ENCODE assay signal across 1 cellular context in the genomic region with DNA sequence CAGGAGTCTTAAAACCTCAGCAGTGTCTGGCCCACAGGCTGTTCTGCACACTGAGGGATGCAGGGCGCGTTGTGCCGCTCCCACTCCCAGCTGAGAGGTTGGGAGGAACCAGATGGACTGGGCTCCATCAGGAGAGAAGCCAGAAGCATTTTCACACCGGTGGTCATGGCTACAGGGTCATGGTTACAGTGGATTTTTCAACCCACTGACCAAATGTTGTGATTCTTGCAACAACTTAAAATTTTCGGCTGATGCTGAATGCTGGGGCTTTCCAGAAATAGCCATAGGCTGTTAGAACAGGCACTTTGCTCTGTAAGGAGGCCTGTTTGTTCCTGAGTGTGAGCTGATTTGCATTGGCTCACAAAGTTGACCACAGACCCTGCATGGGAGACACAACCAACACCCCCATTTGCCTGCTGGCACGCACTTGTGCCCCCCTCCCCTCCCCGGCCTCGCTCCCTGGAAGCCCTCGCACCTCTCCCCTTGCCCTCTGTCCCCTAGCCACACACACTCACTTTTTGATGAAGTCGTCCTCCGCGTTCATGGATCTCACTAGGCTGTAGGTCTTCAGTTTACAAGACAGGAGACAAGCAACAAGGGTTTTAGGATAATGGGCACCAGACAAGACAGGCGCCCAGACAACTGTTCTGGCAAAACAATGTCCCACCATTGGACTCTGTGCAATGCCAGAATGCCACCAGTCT.
TF ChIP-seq lines count a peak whose summit lies in the region.

No MANE protein-coding gene starts in this region.

TF ChIP-seq in GM12878, 131 proteins besides CTCF, POLR2A, EP300 and RAD21 (continued from another document and continues in another):
- TF ChIP-seq, protein P1, sequence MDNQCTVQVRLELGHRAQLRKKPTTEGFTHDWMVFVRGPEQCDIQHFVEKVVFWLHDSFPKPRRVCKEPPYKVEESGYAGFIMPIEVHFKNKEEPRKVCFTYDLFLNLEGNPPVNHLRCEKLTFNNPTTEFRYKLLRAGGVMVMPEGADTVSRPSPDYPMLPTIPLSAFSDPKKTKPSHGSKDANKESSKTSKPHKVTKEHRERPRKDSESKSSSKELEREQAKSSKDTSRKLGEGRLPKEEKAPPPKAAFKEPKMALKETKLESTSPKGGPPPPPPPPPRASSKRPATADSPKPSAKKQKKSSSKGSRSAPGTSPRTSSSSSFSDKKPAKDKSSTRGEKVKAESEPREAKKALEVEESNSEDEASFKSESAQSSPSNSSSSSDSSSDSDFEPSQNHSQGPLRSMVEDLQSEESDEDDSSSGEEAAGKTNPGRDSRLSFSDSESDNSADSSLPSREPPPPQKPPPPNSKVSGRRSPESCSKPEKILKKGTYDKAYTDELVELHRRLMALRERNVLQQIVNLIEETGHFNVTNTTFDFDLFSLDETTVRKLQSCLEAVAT (IDR thresholded peaks at IDR 0.05): peak; percentile 60; the same call in 1 of the 2 replicates
- TF ChIP-seq, protein P2, sequence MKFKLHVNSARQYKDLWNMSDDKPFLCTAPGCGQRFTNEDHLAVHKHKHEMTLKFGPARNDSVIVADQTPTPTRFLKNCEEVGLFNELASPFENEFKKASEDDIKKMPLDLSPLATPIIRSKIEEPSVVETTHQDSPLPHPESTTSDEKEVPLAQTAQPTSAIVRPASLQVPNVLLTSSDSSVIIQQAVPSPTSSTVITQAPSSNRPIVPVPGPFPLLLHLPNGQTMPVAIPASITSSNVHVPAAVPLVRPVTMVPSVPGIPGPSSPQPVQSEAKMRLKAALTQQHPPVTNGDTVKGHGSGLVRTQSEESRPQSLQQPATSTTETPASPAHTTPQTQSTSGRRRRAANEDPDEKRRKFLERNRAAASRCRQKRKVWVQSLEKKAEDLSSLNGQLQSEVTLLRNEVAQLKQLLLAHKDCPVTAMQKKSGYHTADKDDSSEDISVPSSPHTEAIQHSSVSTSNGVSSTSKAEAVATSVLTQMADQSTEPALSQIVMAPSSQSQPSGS (IDR thresholded peaks at IDR 0.05; ENCODE audit: low read length): 0 out of 2 replicates have a peak, but pooled peaks have one; percentile 18
- no peak for TF ChIP-seq KLF5 (IDR thresholded peaks at IDR 0.05; ENCODE audit: partially characterized antibody)
- 0 out of 3 replicates have a peak, but pooled peaks of 1 of the 2 experiments have one; percentile 3 for TF ChIP-seq EGR1 (IDR thresholded peaks at IDR 0.05; ENCODE audit: borderline replicate concordance in 1 of 2, low read depth in 2 of 2, low read length in 2 of 2)
- TF ChIP-seq NR2F1 (conservative IDR thresholded peaks at IDR 0.05): peak; percentile 43
- no peak for TF ChIP-seq ESRRA (IDR thresholded peaks at IDR 0.05; ENCODE audit: low read length)
- no peak for TF ChIP-seq PML (IDR thresholded peaks at IDR 0.05; ENCODE audit: low read length)
- TF ChIP-seq PAX5 (IDR thresholded peaks at IDR 0.05; ENCODE audit: borderline replicate concordance, low read depth, low read length): peak; percentile 67; the same call in 1 of the 2 replicates
- TF ChIP-seq ZBED1 (IDR thresholded peaks at IDR 0.05; ENCODE audit: borderline replicate concordance): 0 out of 2 replicates have a peak, but pooled peaks have one; percentile 23
- TF ChIP-seq HDGF (IDR thresholded peaks at IDR 0.05): peak; percentile 91; the same call in 1 of the 2 replicates
- TF ChIP-seq CBX5 (IDR thresholded peaks at IDR 0.05; ENCODE audit: low read depth): no peak
- TF ChIP-seq ZNF217 (IDR thresholded peaks at IDR 0.05): no peak
- TF ChIP-seq CEBPB (IDR thresholded peaks at IDR 0.05; ENCODE audit: borderline replicate concordance in 1 of 2, low read depth in 2 of 2, low read length in 2 of 2): no peak
- peak; percentile 49; the same call in 1 of the 2 replicates for TF ChIP-seq CREM (IDR thresholded peaks at IDR 0.05; ENCODE audit: low read depth)
- TF ChIP-seq CREB1 (IDR thresholded peaks at IDR 0.05; ENCODE audit: low read depth): peak; percentile 47; the same call in 1 of the 2 replicates
- no peak for TF ChIP-seq MYC (IDR thresholded peaks at IDR 0.05; ENCODE audit: insufficient read depth, insufficient read length, insufficient replicate concordance, low read length, severe bottlenecking)
- peak; percentile 77 for TF ChIP-seq NBN (IDR thresholded peaks at IDR 0.05)
- TF ChIP-seq MEF2A (IDR thresholded peaks at IDR 0.05; ENCODE audit: insufficient read depth, low read depth, low read length): peak; percentile 82
- 0 out of 4 replicates have a peak, but pooled peaks of 1 of the 2 experiments have one; percentile 3 for TF ChIP-seq SRF (IDR thresholded peaks at IDR 0.05; ENCODE audit: low read depth in 2 of 2, low read length in 2 of 2)
- TF ChIP-seq SP1 (IDR thresholded peaks at IDR 0.05; ENCODE audit: low read depth, low read length): peak; percentile 68
- no peak for TF ChIP-seq ETV6 (conservative IDR thresholded peaks at IDR 0.05 in 1 of 2, IDR thresholded peaks at IDR 0.05 in 1 of 2; ENCODE audit: borderline replicate concordance in 1 of 2, low read depth in 1 of 2)
- TF ChIP-seq, protein P3, sequence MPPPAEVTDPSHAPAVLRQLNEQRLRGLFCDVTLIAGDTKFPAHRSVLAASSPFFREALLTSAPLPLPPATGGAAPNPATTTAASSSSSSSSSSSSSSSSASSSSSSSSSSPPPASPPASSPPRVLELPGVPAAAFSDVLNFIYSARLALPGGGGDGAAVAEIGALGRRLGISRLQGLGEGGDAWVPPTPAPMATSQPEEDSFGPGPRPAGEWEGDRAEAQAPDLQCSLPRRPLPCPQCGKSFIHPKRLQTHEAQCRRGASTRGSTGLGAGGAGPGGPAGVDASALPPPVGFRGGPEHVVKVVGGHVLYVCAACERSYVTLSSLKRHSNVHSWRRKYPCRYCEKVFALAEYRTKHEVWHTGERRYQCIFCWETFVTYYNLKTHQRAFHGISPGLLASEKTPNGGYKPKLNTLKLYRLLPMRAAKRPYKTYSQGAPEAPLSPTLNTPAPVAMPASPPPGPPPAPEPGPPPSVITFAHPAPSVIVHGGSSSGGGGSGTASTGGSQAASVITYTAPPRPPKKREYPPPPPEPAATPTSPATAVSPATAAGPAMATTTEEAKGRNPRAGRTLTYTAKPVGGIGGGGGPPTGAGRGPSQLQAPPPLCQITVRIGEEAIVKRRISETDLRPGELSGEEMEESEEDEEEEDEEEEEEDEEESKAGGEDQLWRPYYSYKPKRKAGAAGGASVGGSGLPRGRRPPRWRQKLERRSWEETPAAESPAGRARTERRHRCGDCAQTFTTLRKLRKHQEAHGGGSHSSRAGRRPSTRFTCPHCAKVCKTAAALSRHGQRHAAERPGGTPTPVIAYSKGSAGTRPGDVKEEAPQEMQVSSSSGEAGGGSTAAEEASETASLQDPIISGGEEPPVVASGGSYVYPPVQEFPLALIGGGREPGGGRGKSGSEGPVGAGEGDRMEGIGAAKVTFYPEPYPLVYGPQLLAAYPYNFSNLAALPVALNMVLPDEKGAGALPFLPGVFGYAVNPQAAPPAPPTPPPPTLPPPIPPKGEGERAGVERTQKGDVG (CRISPR knock-in tag; IDR thresholded peaks at IDR 0.05): no peak
- TF ChIP-seq, protein P4, sequence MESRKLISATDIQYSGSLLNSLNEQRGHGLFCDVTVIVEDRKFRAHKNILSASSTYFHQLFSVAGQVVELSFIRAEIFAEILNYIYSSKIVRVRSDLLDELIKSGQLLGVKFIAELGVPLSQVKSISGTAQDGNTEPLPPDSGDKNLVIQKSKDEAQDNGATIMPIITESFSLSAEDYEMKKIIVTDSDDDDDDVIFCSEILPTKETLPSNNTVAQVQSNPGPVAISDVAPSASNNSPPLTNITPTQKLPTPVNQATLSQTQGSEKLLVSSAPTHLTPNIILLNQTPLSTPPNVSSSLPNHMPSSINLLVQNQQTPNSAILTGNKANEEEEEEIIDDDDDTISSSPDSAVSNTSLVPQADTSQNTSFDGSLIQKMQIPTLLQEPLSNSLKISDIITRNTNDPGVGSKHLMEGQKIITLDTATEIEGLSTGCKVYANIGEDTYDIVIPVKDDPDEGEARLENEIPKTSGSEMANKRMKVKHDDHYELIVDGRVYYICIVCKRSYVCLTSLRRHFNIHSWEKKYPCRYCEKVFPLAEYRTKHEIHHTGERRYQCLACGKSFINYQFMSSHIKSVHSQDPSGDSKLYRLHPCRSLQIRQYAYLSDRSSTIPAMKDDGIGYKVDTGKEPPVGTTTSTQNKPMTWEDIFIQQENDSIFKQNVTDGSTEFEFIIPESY (IDR thresholded peaks at IDR 0.05): no peak
- TF ChIP-seq NFIC (IDR thresholded peaks at IDR 0.05; ENCODE audit: low read depth, low read length): peak; percentile 71
- TF ChIP-seq RCOR1 (conservative IDR thresholded peaks at IDR 0.05; ENCODE audit: low read depth, low read length): no peak
- peak; percentile 67; the same call in 1 of the 2 replicates for TF ChIP-seq TBL1XR1 (IDR thresholded peaks at IDR 0.05; ENCODE audit: low read depth, low read length)
- TF ChIP-seq ZNF274 (IDR thresholded peaks at IDR 0.05; ENCODE audit: insufficient read depth, insufficient read length): no peak
- TF ChIP-seq, protein P5, sequence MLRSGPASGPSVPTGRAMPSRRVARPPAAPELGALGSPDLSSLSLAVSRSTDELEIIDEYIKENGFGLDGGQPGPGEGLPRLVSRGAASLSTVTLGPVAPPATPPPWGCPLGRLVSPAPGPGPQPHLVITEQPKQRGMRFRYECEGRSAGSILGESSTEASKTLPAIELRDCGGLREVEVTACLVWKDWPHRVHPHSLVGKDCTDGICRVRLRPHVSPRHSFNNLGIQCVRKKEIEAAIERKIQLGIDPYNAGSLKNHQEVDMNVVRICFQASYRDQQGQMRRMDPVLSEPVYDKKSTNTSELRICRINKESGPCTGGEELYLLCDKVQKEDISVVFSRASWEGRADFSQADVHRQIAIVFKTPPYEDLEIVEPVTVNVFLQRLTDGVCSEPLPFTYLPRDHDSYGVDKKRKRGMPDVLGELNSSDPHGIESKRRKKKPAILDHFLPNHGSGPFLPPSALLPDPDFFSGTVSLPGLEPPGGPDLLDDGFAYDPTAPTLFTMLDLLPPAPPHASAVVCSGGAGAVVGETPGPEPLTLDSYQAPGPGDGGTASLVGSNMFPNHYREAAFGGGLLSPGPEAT (IDR thresholded peaks at IDR 0.05; ENCODE audit: low read depth): peak; percentile 95
- peak; percentile 45; the same call in 1 of the 2 replicates for TF ChIP-seq BMI1 (IDR thresholded peaks at IDR 0.05; ENCODE audit: borderline replicate concordance)
- TF ChIP-seq RUNX3 (IDR thresholded peaks at IDR 0.05; ENCODE audit: low read length): peak; percentile 93
- TF ChIP-seq EZH2 (IDR thresholded peaks at IDR 0.05; ENCODE audit: borderline replicate concordance, control insufficient read depth, low read depth, low read length): no peak
- TF ChIP-seq TARDBP (IDR thresholded peaks at IDR 0.05; ENCODE audit: borderline replicate concordance): no peak
- no peak for TF ChIP-seq CHD4 (IDR thresholded peaks at IDR 0.05)
- peak; percentile 4 for TF ChIP-seq SIN3A (IDR thresholded peaks at IDR 0.05; ENCODE audit: low read depth, low read length)
- no peak for TF ChIP-seq STAT3 (IDR thresholded peaks at IDR 0.05; ENCODE audit: low read depth, low read length)
- TF ChIP-seq MYB (IDR thresholded peaks at IDR 0.05; ENCODE audit: borderline replicate concordance, low read depth, low read length): peak; percentile 76; the same call in 1 of the 2 replicates
- no peak for TF ChIP-seq NFYA (IDR thresholded peaks at IDR 0.05; ENCODE audit: borderline replicate concordance, low read depth, low read length)
- TF ChIP-seq, protein P6, sequence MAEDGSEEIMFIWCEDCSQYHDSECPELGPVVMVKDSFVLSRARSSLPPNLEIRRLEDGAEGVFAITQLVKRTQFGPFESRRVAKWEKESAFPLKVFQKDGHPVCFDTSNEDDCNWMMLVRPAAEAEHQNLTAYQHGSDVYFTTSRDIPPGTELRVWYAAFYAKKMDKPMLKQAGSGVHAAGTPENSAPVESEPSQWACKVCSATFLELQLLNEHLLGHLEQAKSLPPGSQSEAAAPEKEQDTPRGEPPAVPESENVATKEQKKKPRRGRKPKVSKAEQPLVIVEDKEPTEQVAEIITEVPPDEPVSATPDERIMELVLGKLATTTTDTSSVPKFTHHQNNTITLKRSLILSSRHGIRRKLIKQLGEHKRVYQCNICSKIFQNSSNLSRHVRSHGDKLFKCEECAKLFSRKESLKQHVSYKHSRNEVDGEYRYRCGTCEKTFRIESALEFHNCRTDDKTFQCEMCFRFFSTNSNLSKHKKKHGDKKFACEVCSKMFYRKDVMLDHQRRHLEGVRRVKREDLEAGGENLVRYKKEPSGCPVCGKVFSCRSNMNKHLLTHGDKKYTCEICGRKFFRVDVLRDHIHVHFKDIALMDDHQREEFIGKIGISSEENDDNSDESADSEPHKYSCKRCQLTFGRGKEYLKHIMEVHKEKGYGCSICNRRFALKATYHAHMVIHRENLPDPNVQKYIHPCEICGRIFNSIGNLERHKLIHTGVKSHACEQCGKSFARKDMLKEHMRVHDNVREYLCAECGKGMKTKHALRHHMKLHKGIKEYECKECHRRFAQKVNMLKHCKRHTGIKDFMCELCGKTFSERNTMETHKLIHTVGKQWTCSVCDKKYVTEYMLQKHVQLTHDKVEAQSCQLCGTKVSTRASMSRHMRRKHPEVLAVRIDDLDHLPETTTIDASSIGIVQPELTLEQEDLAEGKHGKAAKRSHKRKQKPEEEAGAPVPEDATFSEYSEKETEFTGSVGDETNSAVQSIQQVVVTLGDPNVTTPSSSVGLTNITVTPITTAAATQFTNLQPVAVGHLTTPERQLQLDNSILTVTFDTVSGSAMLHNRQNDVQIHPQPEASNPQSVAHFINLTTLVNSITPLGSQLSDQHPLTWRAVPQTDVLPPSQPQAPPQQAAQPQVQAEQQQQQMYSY (CRISPR knock-in tag; IDR thresholded peaks at IDR 0.05): no peak
- 0 out of 2 replicates have a peak, but pooled peaks have one; percentile 39 for TF ChIP-seq POLR2AphosphoS2 (IDR thresholded peaks at IDR 0.05; ENCODE audit: low read depth, low read length)
- no peak for TF ChIP-seq BACH1 (IDR thresholded peaks at IDR 0.05; ENCODE audit: borderline replicate concordance)
- TF ChIP-seq IRF4 (IDR thresholded peaks at IDR 0.05; ENCODE audit: low read depth, low read length): 0 out of 2 replicates have a peak, but pooled peaks have one; percentile 12
- TF ChIP-seq FOXM1 (IDR thresholded peaks at IDR 0.05; ENCODE audit: low read depth, low read length): peak; percentile 55
- TF ChIP-seq NR2C2 (IDR thresholded peaks at IDR 0.05; ENCODE audit: borderline replicate concordance, control insufficient read depth, insufficient read length, low read depth): no peak
- no peak for TF ChIP-seq LARP7 (IDR thresholded peaks at IDR 0.05)
- TF ChIP-seq MTA2 (IDR thresholded peaks at IDR 0.05; ENCODE audit: low read depth): peak; percentile 68
- peak; percentile 65 to 83; a peak in 3 of 4 replicates for TF ChIP-seq IKZF2 (IDR thresholded peaks at IDR 0.05)
- TF ChIP-seq SMARCA5 (IDR thresholded peaks at IDR 0.05): peak; percentile 88
- no peak for TF ChIP-seq RFX5 (IDR thresholded peaks at IDR 0.05; ENCODE audit: low read depth, low read length)
- TF ChIP-seq, protein P7, sequence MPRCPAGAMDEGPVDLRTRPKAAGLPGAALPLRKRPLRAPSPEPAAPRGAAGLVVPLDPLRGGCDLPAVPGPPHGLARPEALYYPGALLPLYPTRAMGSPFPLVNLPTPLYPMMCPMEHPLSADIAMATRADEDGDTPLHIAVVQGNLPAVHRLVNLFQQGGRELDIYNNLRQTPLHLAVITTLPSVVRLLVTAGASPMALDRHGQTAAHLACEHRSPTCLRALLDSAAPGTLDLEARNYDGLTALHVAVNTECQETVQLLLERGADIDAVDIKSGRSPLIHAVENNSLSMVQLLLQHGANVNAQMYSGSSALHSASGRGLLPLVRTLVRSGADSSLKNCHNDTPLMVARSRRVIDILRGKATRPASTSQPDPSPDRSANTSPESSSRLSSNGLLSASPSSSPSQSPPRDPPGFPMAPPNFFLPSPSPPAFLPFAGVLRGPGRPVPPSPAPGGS (IDR thresholded peaks at IDR 0.05; ENCODE audit: borderline replicate concordance, insufficient read depth, low read depth, low read length, poor library complexity, severe bottlenecking): no peak
